Comparison of ENCODE assay signal across 15 cellular contexts in genomic region chr13:40236566-40237168, GRCh38.
DNase-seq lines count a peak whose midpoint lies in the region; ATAC-seq and TF ChIP-seq lines count a peak whose summit lies in the region.
"Had no signal": no experiment of that assay in that cellular context is flagged by ENCODE, and none has a peak within 500 bp of the region (broad histone marks: within the 10 kb centered on the region; RNA-seq: fewer than 3 reads in every experiment).

No MANE protein-coding gene starts in this region.

- H3K27ac ChIP-seq in psoas muscle = peak overlapping the region; percentile 91
- H3K27ac ChIP-seq: 22Rv1 had no signal

- H3K36me3 ChIP-seq in psoas muscle (ENCODE audit: insufficient read depth in 1 of 2, low read depth in 1 of 2) = no peaks in the 10 kb centered on the region

- peaks cover 28% of the 10 kb centered on the region for H3K4me1 ChIP-seq in psoas muscle

- H3K27me3 ChIP-seq in psoas muscle (ENCODE audit: insufficient read depth in 3 of 3, low read length in 2 of 3) = no peaks in the 10 kb centered on the region

- no peak for TF ChIP-seq CTCF in psoas muscle (IDR thresholded peaks at IDR 0.05)

- ATAC-seq in Right ventricle myocardium inferior (peak; percentile 76), left ventricle myocardium superior (peak; percentile 76), psoas muscle (peak; percentile 53 to 74 (median 72)), GM19467 (IDR thresholded peaks at IDR 0.05; ENCODE audit: unreplicated experiment) (no peak)
- ATAC-seq: activated CD4-positive, CD25-positive, alpha-beta regulatory T cell treated with anti-CD3 and anti-CD28 coated beads, Interleukin-2, amount 50 U/mL, for 24 hours; stimulated activated naive CD8-positive, alpha-beta T cell treated with anti-CD3 and anti-CD28 coated beads, Interleukin-15, Interleukin-2, amounts not matched to agents 100 U/mL and 50 U/mL, for 24 hours had no signal

- DNase-seq in Right ventricle myocardium inferior (ENCODE audit: missing footprints) (no peak), cardiac septum (ENCODE audit: low spot score) (no peak), left ventricle myocardium superior (peak; percentile 45), psoas muscle (peak; percentile 62 to 85), T-helper 2 cell (no peak)
- no peak for DNase-seq in effector CD4-positive, alpha-beta T cell
- DNase-seq in activated naive CD4-positive, alpha-beta T cell treated with anti-CD3 and anti-CD28 coated beads, Interleukin-2, amount 50 U/mL, for 16 hours = no peak
- DNase-seq: activated T-cell treated with anti-CD3 and anti-CD28 coated beads, Interleukin-2, amount 50 U/mL, for 1 hour; effector memory CD4-positive, alpha-beta T cell; NCI-H1048; NCI-H345; stimulated activated naive CD8-positive, alpha-beta T cell treated with anti-CD3 and anti-CD28 coated beads, Interleukin-15, Interleukin-2, amounts not matched to agents 100 U/mL and 50 U/mL, for 24 hours had no signal

- intact Hi-C loops in Right ventricle myocardium inferior (cut with DNase I) = no loop called here
- intact Hi-C loops in cardiac septum (cut with DNase I) = no loop called here
- intact Hi-C loops in left ventricle myocardium superior (cut with micrococcal nuclease) = no loop called here
- intact Hi-C loops in psoas muscle (cut with DNase I) = loop anchor here (5.0 to 10.0 kb wide), 4 partner anchors 106 to 428 kb away; partner anchors contain the start of gene FOXO1 (in 1 of the 2)

- no peaks in the 10 kb centered on the region for H3K9me3 ChIP-seq in psoas muscle

- peak overlapping the region; percentile 42 for H3K4me3 ChIP-seq in psoas muscle

- 27 to 43% (median 27%) methylated on average over 12 of the region's 12 CpGs for WGBS in psoas muscle, 3 donors

Comparison
In these comparisons a context has a peak if more than half of its experiments do, and no peak if none do; other contexts are left out.
1. DNase-seq: peak in left ventricle myocardium superior (single experiment) and psoas muscle (2 of 2); none in Right ventricle myocardium inferior (single experiment), cardiac septum (single experiment), effector CD4-positive, alpha-beta T cell (single experiment), activated naive CD4-positive, alpha-beta T cell treated with anti-CD3 and anti-CD28 coated beads, Interleukin-2, amount 50 U/mL, for 16 hours (single experiment) and T-helper 2 cell (0 of 5).
2. intact Hi-C loops: an anchor here in psoas muscle (5.0 to 10.0 kb wide); none called in Right ventricle myocardium inferior, cardiac septum and left ventricle myocardium superior.